Comparison of ENCODE assay signal across 2 cellular contexts in the genomic region with DNA sequence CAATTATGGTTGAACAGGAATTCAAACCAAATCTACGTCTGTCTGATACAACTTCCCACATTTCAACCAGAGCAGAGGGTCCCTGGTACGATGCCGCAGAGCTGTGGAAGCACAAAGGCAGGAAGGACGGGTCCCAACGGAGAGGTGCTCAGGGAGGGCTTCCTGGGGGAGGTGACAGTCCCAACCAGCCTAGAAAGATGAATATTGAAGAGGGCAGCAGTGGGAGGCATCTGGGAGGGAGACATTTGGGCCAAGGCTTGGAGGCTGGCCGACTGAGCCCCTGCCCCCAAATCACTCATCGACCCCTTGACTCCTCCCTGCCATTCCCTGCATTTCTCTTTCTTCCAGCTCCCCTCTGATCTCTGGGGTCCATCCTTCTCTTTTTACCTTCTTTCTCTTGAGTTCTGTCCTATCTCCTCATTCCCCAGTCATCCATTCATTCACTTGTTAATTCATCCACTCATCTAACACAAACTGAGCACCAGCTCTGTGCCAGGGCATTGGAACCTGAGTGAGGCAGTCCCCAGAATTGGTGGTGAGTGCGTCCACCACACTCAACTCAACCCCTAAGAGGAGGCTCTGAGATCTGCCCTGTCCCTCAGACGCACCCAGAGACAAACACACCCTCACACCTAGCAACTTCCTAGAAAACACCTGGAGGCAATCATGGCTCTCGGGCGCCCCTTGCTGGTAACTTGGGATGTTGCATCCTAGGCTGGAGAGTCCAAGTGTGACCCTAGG.
TF ChIP-seq lines count a peak whose summit lies in the region.

No MANE protein-coding gene starts in this region.

TF ChIP-seq in HEK293T, 16 proteins besides CTCF, POLR2A, EP300 and RAD21 (continued from another document):
- TF ChIP-seq, protein P1, sequence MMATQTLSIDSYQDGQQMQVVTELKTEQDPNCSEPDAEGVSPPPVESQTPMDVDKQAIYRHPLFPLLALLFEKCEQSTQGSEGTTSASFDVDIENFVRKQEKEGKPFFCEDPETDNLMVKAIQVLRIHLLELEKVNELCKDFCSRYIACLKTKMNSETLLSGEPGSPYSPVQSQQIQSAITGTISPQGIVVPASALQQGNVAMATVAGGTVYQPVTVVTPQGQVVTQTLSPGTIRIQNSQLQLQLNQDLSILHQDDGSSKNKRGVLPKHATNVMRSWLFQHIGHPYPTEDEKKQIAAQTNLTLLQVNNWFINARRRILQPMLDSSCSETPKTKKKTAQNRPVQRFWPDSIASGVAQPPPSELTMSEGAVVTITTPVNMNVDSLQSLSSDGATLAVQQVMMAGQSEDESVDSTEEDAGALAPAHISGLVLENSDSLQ (IDR thresholded peaks at IDR 0.05), result no peak
- TF ChIP-seq ARNT (IDR thresholded peaks at IDR 0.05) (no peak), ZNF384 (IDR thresholded peaks at IDR 0.05) (no peak), BHLHE40 (IDR thresholded peaks at IDR 0.05; ENCODE audit: borderline replicate concordance) (no peak), FOXA1 (IDR thresholded peaks at IDR 0.05) (no peak), SUZ12 (IDR thresholded peaks at IDR 0.05) (no peak), NFRKB (IDR thresholded peaks at IDR 0.05) (no peak), ELF4 (IDR thresholded peaks at IDR 0.05) (no peak), CTBP1 (IDR thresholded peaks at IDR 0.05; ENCODE audit: borderline replicate concordance) (no peak), TARDBP (IDR thresholded peaks at IDR 0.05) (no peak), FOXM1 (IDR thresholded peaks at IDR 0.05; ENCODE audit: borderline replicate concordance) (no peak)

TF ChIP-seq in H1, 55 proteins besides CTCF, POLR2A, EP300 and RAD21 (continued from another document):
- TF ChIP-seq, protein P2, sequence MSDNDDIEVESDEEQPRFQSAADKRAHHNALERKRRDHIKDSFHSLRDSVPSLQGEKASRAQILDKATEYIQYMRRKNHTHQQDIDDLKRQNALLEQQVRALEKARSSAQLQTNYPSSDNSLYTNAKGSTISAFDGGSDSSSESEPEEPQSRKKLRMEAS (IDR thresholded peaks at IDR 0.05), result peak; percentile 34; the same call in 1 of the 2 replicates
- TF ChIP-seq, protein P3, sequence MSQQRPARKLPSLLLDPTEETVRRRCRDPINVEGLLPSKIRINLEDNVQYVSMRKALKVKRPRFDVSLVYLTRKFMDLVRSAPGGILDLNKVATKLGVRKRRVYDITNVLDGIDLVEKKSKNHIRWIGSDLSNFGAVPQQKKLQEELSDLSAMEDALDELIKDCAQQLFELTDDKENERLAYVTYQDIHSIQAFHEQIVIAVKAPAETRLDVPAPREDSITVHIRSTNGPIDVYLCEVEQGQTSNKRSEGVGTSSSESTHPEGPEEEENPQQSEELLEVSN (IDR thresholded peaks at IDR 0.05), result no peak
- TF ChIP-seq CREB1 (IDR thresholded peaks at IDR 0.05) (peak; percentile 25; the same call in 1 of the 2 replicates), RFX5 (IDR thresholded peaks at IDR 0.05; ENCODE audit: borderline replicate concordance, low read depth, low read length) (peak; percentile 25; the same call in 1 of the 2 replicates), TEAD4 (IDR thresholded peaks at IDR 0.05; ENCODE audit: low read depth, low read length) (no peak), GTF2F1 (IDR thresholded peaks at IDR 0.05; ENCODE audit: borderline replicate concordance, low read depth, low read length) (no peak), RXRA (IDR thresholded peaks at IDR 0.05; ENCODE audit: insufficient read depth, low read depth, low read length) (no peak), SIN3A (conservative IDR thresholded peaks at IDR 0.05 in 1 of 2, IDR thresholded peaks at IDR 0.05 in 1 of 2; ENCODE audit: low read depth in 1 of 2, low read length in 2 of 2) (peak in 1 of 2 experiments; percentile 59; a peak in 1 of 4 replicates), SIRT6 (IDR thresholded peaks at IDR 0.05; ENCODE audit: low read length) (no peak), TAF1 (IDR thresholded peaks at IDR 0.05; ENCODE audit: low read depth, low read length) (no peak), CHD1 (IDR thresholded peaks at IDR 0.05; ENCODE audit: low read depth, low read length) (no peak), CHD2 (IDR thresholded peaks at IDR 0.05; ENCODE audit: low read length) (no peak), SIX5 (IDR thresholded peaks at IDR 0.05; ENCODE audit: low read depth, low read length) (no peak), KDM5A (IDR thresholded peaks at IDR 0.05; ENCODE audit: low read length) (no peak), BACH1 (IDR thresholded peaks at IDR 0.05; ENCODE audit: low read length) (no peak), BCL11A (IDR thresholded peaks at IDR 0.05; ENCODE audit: low read depth in 2 of 2, low read length in 2 of 2) (no peak), HDAC2 (IDR thresholded peaks at IDR 0.05; ENCODE audit: borderline replicate concordance in 1 of 2, low read depth in 2 of 2, low read length in 2 of 2) (no peak), CEBPB (IDR thresholded peaks at IDR 0.05; ENCODE audit: low read depth, low read length) (no peak), SRF (IDR thresholded peaks at IDR 0.05; ENCODE audit: low read depth, low read length) (no peak), NANOG (IDR thresholded peaks at IDR 0.05; ENCODE audit: insufficient read depth, low read depth, low read length, poor library complexity, severe bottlenecking) (no peak), CBX5 (IDR thresholded peaks at IDR 0.05; ENCODE audit: low read depth, low read length) (no peak), GABPA (IDR thresholded peaks at IDR 0.05; ENCODE audit: borderline replicate concordance, insufficient read depth, low read length) (no peak; the same call in 1 of the 2 replicates), FOSL1 (IDR thresholded peaks at IDR 0.05; ENCODE audit: insufficient read depth, low read depth, low read length) (no peak), TBP (IDR thresholded peaks at IDR 0.05; ENCODE audit: low read depth, low read length) (no peak), RNF2 (IDR thresholded peaks at IDR 0.05; ENCODE audit: borderline replicate concordance, low read depth, low read length, missing control alignments, poor library complexity, severe bottlenecking) (no peak), YY1 (IDR thresholded peaks at IDR 0.05; ENCODE audit: low read depth, low read length) (no peak), TAF7 (optimal IDR thresholded peaks at IDR 0.05; ENCODE audit: borderline replicate concordance, low read depth, low read length) (no peak), HDAC6 (IDR thresholded peaks at IDR 0.05; ENCODE audit: low read depth, low read length) (no peak), KDM4A (IDR thresholded peaks at IDR 0.05; ENCODE audit: low read depth, low read length, severe bottlenecking) (no peak), SP2 (IDR thresholded peaks at IDR 0.05; ENCODE audit: low read length) (no peak), JUND (IDR thresholded peaks at IDR 0.05; ENCODE audit: low read length) (0 out of 2 replicates have a peak, but pooled peaks have one; percentile 18), ASH2L (IDR thresholded peaks at IDR 0.05; ENCODE audit: low read length) (peak; percentile 63), POU5F1 (IDR thresholded peaks at IDR 0.05; ENCODE audit: low read depth, low read length) (no peak)
- TF ChIP-seq, protein P4, sequence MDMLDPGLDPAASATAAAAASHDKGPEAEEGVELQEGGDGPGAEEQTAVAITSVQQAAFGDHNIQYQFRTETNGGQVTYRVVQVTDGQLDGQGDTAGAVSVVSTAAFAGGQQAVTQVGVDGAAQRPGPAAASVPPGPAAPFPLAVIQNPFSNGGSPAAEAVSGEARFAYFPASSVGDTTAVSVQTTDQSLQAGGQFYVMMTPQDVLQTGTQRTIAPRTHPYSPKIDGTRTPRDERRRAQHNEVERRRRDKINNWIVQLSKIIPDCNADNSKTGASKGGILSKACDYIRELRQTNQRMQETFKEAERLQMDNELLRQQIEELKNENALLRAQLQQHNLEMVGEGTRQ (IDR thresholded peaks at IDR 0.05; ENCODE audit: low read length), result no peak
- TF ChIP-seq, protein P5, sequence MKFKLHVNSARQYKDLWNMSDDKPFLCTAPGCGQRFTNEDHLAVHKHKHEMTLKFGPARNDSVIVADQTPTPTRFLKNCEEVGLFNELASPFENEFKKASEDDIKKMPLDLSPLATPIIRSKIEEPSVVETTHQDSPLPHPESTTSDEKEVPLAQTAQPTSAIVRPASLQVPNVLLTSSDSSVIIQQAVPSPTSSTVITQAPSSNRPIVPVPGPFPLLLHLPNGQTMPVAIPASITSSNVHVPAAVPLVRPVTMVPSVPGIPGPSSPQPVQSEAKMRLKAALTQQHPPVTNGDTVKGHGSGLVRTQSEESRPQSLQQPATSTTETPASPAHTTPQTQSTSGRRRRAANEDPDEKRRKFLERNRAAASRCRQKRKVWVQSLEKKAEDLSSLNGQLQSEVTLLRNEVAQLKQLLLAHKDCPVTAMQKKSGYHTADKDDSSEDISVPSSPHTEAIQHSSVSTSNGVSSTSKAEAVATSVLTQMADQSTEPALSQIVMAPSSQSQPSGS (IDR thresholded peaks at IDR 0.05; ENCODE audit: low read length), result 0 out of 2 replicates have a peak, but pooled peaks have one; percentile 54
